Comparison of ENCODE assay signal across 1 cellular context in the genomic region with DNA sequence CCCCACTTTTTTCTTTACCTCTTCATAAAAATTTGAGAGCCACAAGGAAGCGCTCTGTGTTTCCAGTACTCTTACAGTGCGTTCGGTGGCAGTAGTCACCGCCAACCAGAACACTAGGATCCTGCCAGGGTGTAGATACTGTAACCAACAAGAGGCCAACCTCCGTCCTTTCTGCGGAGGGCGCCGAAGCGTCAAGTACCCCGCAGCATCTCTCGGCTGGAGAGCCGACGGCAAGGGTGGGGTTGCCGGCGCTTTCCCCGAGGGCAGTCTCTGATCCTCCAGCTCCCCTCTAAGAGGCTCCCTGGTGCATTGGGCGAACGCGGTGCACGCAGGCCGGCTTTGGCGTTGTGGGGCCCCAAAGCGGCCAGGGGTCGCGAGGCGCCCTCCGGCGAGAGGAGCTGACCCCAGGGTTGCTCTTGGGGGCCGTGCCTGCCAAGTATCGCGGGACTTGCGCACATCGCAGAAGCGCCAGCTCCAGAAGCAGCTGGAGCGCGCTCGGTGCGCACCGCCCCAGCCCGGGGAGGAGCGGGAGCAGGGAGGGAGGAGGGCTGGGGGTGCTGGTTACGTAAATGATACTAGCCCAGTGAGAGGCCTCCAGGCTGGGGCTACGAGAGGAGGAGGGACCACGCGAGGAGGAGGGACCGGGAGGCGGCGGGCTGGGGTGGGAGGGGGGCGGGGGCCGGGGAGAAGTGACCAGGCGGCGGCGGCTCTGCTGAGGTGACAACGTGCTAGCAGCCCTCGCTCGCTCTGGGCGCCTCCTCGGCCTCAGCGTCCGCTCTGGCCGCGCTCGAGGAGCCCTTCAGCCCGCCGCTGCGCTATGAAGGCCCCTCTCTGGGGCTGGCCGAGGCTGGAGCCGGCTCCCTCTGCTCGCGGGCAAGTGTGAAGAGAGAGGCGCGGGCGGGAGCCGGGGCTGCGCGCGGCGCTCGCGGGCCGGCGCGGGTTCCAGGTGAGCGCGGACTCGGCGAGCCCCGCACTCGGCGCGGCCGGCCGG.
TF ChIP-seq lines count a peak whose summit lies in the region.

TSS of gene GALNT13 (plus strand) at position 692 of the 991 bp plus-strand sequence.

TF ChIP-seq in A549, 52 proteins besides CTCF, POLR2A, EP300 and RAD21 (continued from another document):
- TF ChIP-seq MAZ (IDR thresholded peaks at IDR 0.05; ENCODE audit: borderline replicate concordance, low read depth, low read length) = peak; percentile 78; the same call in 1 of the 2 replicates
- TF ChIP-seq GATA3 (IDR thresholded peaks at IDR 0.05; ENCODE audit: borderline replicate concordance) = peak; percentile 59; the same call in 1 of the 2 replicates
- no peak for TF ChIP-seq ZNF302 (CRISPR knock-in tag; IDR thresholded peaks at IDR 0.05)
